In genomic region chr4:95505801-95506200, GRCh38 we compare ENCODE assay signal across 18 cellular contexts. TPM values are rescaled to one million over a fixed set of nuclear protein-coding genes. Genes with fewer than 3 reads are reported as not detected.
DNase-seq lines count a peak whose midpoint lies in the region; ATAC-seq and TF ChIP-seq lines count a peak whose summit lies in the region.
"Had no signal": no experiment of that assay in that cellular context is flagged by ENCODE, and none has a peak within 500 bp of the region (broad histone marks: within the 10 kb centered on the region; RNA-seq: fewer than 3 reads in every experiment).

No MANE protein-coding gene starts in this region.

- H3K4me2 ChIP-seq in IMR-90 (ENCODE audit: low read depth, low read length), result no peak overlapping the region
- peak overlapping the region; percentile 64 for H3K4me2 ChIP-seq in smooth muscle cell
- H3K4me2 ChIP-seq: KMS-11 had no signal

- peaks cover 50% of the 10 kb centered on the region for H3K79me2 ChIP-seq in smooth muscle cell (ENCODE audit: low read depth)

- intact Hi-C loops in IMR-90 (cut with micrococcal nuclease), result no loop called here

- H3K27me3 ChIP-seq in IMR-90 (ENCODE audit: control insufficient read depth, insufficient read depth, low read length), result no peaks in the 10 kb centered on the region
- no peaks in the 10 kb centered on the region for H3K27me3 ChIP-seq in endodermal cell (ENCODE audit: control insufficient read depth, insufficient read depth, low read length, poor library complexity, severe bottlenecking)
- H3K27me3 ChIP-seq in smooth muscle cell (ENCODE audit: low read depth), result no peaks in the 10 kb centered on the region
- H3K27me3 ChIP-seq: MG63 had no signal

- no peak overlapping the region for H3K4ac ChIP-seq in IMR-90 (ENCODE audit: low read depth, low read length)

- no TSS peak for BruUV-seq in IMR-90 (replicated peaks; lab: Mats Ljungman, UMichigan)

- H3K56ac ChIP-seq in IMR-90 (ENCODE audit: extremely low read depth, insufficient read depth, low read length), result no peak overlapping the region

- no peaks in the 10 kb centered on the region for H3K9me1 ChIP-seq in IMR-90 (ENCODE audit: insufficient read depth, low read length)

- no peak for TF ChIP-seq POLR2A in IMR-90 (IDR thresholded peaks at IDR 0.05; ENCODE audit: low read depth, low read length)

- H3K27me3 Mint-ChIP-seq in endodermal cell (ENCODE audit: insufficient read depth), result no peaks in the 10 kb centered on the region

- no peak for ATAC-seq in IMR-90 (ENCODE audit: low read depth)
- no peak for ATAC-seq in HG02623 (IDR thresholded peaks at IDR 0.05; ENCODE audit: unreplicated experiment)
- ATAC-seq: CD8-positive, alpha-beta T cell had no signal

- CTCF ChIA-PET in IMR-90 (lab: Yijun Ruan, JAX), result no interaction called here

- no peaks in the 10 kb centered on the region for H3K79me1 ChIP-seq in IMR-90 (ENCODE audit: low read depth in 1 of 2, low read length in 2 of 2)

- H4K8ac ChIP-seq in IMR-90 (ENCODE audit: low read depth in 2 of 2, low read length in 2 of 2), result no peak overlapping the region

- dilution Hi-C loops in IMR-90 (cut with HindIII; ENCODE audit: low sequenced_read_pairs, unreplicated experiment), result no loop called here

- H2BK20ac ChIP-seq in IMR-90 (ENCODE audit: low read depth, low read length), result no peak overlapping the region

- no peaks in the 10 kb centered on the region for H3K9me3 Mint-ChIP-seq in endodermal cell
- H3K9me3 Mint-ChIP-seq: CD8-positive, alpha-beta T cell had no signal

- H4K5ac ChIP-seq in IMR-90 (ENCODE audit: low read depth, low read length), result no peak overlapping the region

- in situ Hi-C loops in IMR-90 (cut with MboI; ENCODE audit: low sequenced_read_pairs), result no loop called here

- H3K36me3 Mint-ChIP-seq in endodermal cell (ENCODE audit: low read depth), result no peaks in the 10 kb centered on the region
- H3K36me3 Mint-ChIP-seq: CD8-positive, alpha-beta T cell had no signal

- H3K4me1 ChIP-seq in IMR-90 (ENCODE audit: control insufficient read depth, insufficient read depth, low read length), result no peaks in the 10 kb centered on the region; the same call in 1 of the 2 replicates
- H3K4me1 ChIP-seq in endodermal cell (ENCODE audit: control insufficient read depth, insufficient read depth, low read length), result peaks cover 3% of the 10 kb centered on the region
- H3K4me1 ChIP-seq in smooth muscle cell (ENCODE audit: low read depth), result peaks cover 29% of the 10 kb centered on the region

- TF ChIP-seq CTCF in IMR-90 (conservative IDR thresholded peaks at IDR 0.05; ENCODE audit: low read depth, low read length) (no peak), endodermal cell (conservative IDR thresholded peaks at IDR 0.05) (no peak), smooth muscle cell (IDR thresholded peaks at IDR 0.05; ENCODE audit: borderline replicate concordance, insufficient read depth, poor library complexity, severe bottlenecking) (no peak)

- no peak overlapping the region for H2BK120ac ChIP-seq in IMR-90 (ENCODE audit: low read depth, low read length)

- H3K27ac Mint-ChIP-seq in endodermal cell, result no peak overlapping the region
- H3K27ac Mint-ChIP-seq: CD8-positive, alpha-beta T cell; HFFc6 had no signal

- no peaks in the 10 kb centered on the region for H3K36me3 ChIP-seq in IMR-90 (ENCODE audit: control insufficient read depth, insufficient read depth, low read length)
- no peaks in the 10 kb centered on the region for H3K36me3 ChIP-seq in endodermal cell (ENCODE audit: control insufficient read depth, insufficient read depth, low read length)
- no peaks in the 10 kb centered on the region for H3K36me3 ChIP-seq in smooth muscle cell (ENCODE audit: low read depth)
- H3K36me3 ChIP-seq: MG63 had no signal

- H3K4me3 ChIP-seq in IMR-90 (ENCODE audit: insufficient read depth, low read depth, low read length), result no peak overlapping the region
- H3K4me3 ChIP-seq in endodermal cell (ENCODE audit: low read length), result no peak overlapping the region
- H3K4me3 ChIP-seq in smooth muscle cell, result no peak overlapping the region
- H3K4me3 ChIP-seq: MG63 had no signal

- H3K4me3 Mint-ChIP-seq in endodermal cell, result no peak overlapping the region
- H3K4me3 Mint-ChIP-seq: CD8-positive, alpha-beta T cell; HFFc6 had no signal

- H3K9me3 ChIP-seq in IMR-90 (ENCODE audit: control insufficient read depth, insufficient read depth, low read length) (no peaks in the 10 kb centered on the region), endodermal cell (ENCODE audit: control insufficient read depth, low read length) (no peaks in the 10 kb centered on the region), smooth muscle cell (replicated peaks; ENCODE audit: low read depth) (no peaks in the 10 kb centered on the region)
- H3K9me3 ChIP-seq: MG63 had no signal

- H4K20me1 ChIP-seq in IMR-90 (ENCODE audit: insufficient read depth, low read length), result no peaks in the 10 kb centered on the region
- H4K20me1 ChIP-seq in smooth muscle cell (ENCODE audit: low read depth), result no peaks in the 10 kb centered on the region

- H3K18ac ChIP-seq in IMR-90 (ENCODE audit: low read depth, low read length), result no peak overlapping the region

- H3F3A ChIP-seq in smooth muscle cell (ENCODE audit: low read depth), result peaks cover 21% of the 10 kb centered on the region

- H3K14ac ChIP-seq in IMR-90 (replicated peaks; ENCODE audit: low read depth, low read length), result no peak overlapping the region

- H3K9ac ChIP-seq in IMR-90 (ENCODE audit: low read depth, low read length) (no peak overlapping the region), endodermal cell (ENCODE audit: extremely low read depth, low read length, poor library complexity, severe bottlenecking) (no peak overlapping the region), smooth muscle cell (ENCODE audit: low read depth) (peak overlapping the region; percentile 7)
- H3K9ac ChIP-seq: KMS-11 had no signal

- DNase-seq in IMR-90 (no peak), endodermal cell (no peak), smooth muscle cell (lab: John Stamatoyannopoulos, UW; ENCODE audit: unreplicated experiment) (no peak), DMS53 (lab: John Stamatoyannopoulos, UW) (no peak), MV-4-11 (lab: John Stamatoyannopoulos, UW) (no peak)
- DNase-seq: CD8-positive, alpha-beta T cell; GOT3; HFFc6; MG63; NCI-H1105; NCI-H1694 treated with DMSO at 0.1 percent for 48 hours; NCI-H69; NK-92 treated with Interleukin-12 subunit alpha and Interleukin-12 subunit beta, amount 100 ng/mL, for 24 hours had no signal

- no peak overlapping the region for H2AK9ac ChIP-seq in IMR-90 (replicated peaks; ENCODE audit: low read depth, low read length, poor library complexity)

- POLR2A ChIA-PET in IMR-90 (lab: Charles Lee; ENCODE audit: unreplicated experiment), result no interaction called here

- peaks cover 7% of the 10 kb centered on the region for H3K4me1 Mint-ChIP-seq in endodermal cell

- H2BK5ac ChIP-seq in IMR-90 (ENCODE audit: low read depth, low read length, poor library complexity, severe bottlenecking), result no peak overlapping the region

- H3K27ac ChIP-seq in IMR-90 (ENCODE audit: insufficient read depth, low read length), result no peak overlapping the region
- peak overlapping the region; percentile 43 for H3K27ac ChIP-seq in angular gyrus (ENCODE audit: low read depth, low read length)
- H3K27ac ChIP-seq in endodermal cell (ENCODE audit: low read depth, low read length), result peak overlapping the region; percentile 25
- peak overlapping the region; percentile 84 for H3K27ac ChIP-seq in smooth muscle cell (ENCODE audit: low read depth)
- H3K27ac ChIP-seq: KMS-11 had no signal

- H4K91ac ChIP-seq in IMR-90 (ENCODE audit: insufficient read depth, low read depth, low read length), result no peak overlapping the region

- H2AK5ac ChIP-seq in IMR-90 (ENCODE audit: low read depth, low read length), result no peak overlapping the region

- H3K23ac ChIP-seq in IMR-90 (ENCODE audit: low read depth, low read length), result no peak overlapping the region

- TF ChIP-seq RAD21 in IMR-90 (IDR thresholded peaks at IDR 0.05; ENCODE audit: low read length), result no peak

- no peak overlapping the region for H2AFZ ChIP-seq in IMR-90 (replicated peaks; ENCODE audit: low read length, poor library complexity)
- H2AFZ ChIP-seq in smooth muscle cell (ENCODE audit: low read depth), result no peak overlapping the region

- H2BK15ac ChIP-seq in IMR-90 (ENCODE audit: low read depth, low read length), result no peak overlapping the region

TF ChIP-seq in IMR-90, 13 proteins besides CTCF, POLR2A, EP300 and RAD21:
- TF ChIP-seq MAFK (IDR thresholded peaks at IDR 0.05; ENCODE audit: low read depth, low read length), result peak; percentile 96
- TF ChIP-seq ELK1 (IDR thresholded peaks at IDR 0.05; ENCODE audit: borderline replicate concordance, low read depth, low read length), result no peak
TF ChIP-seq in IMR-90: peak in this region for 1.

RNA-seq across cellular contexts. Expression of gene UNC5C, which starts 43.0 kb away (rescaled TPM):
- total RNA-seq in IMR-90 (2012; rRNA removed) (under 0.01 TPM in 1 of 2 replicates, not detected in the other), endodermal cell (1 to 10 TPM; 2.0 to 7.2 TPM), smooth muscle cell (15.6 and 15.7 TPM in 2 replicates)
- polyA plus RNA-seq in IMR-90 (2012; rRNA removed) (under 0.01 TPM in 1 of 2 replicates, not detected in the other), smooth muscle cell (2.0 and 5.7 TPM in 2 replicates)
- polyA plus RNA-seq in IMR-90 (2012; cell fraction: cytosol; rRNA removed), result not detected in 2 replicates
- not detected in 2 replicates for polyA plus RNA-seq in IMR-90 (2012; cell fraction: nucleus; rRNA removed; ENCODE audit: low replicate concordance)
- 39.1 TPM for polyA plus RNA-seq in endodermal cell (2013, experiment 1 of 2)
- 36.4 TPM for polyA plus RNA-seq in endodermal cell (2013, experiment 2 of 2)
- total RNA-seq: CD8-positive, alpha-beta T cell; Daoy; HFFc6 had no signal
- polyA plus RNA-seq: BJ had no signal
